In genomic region chr2:205696541-205697441, GRCh38 we compare ENCODE assay signal across 12 cellular contexts. TPM values are rescaled to one million over a fixed set of nuclear protein-coding genes. Genes with fewer than 3 reads are reported as not detected.
A peak's percentile ranks its signal among the peaks of the same experiment; 100 is the strongest.
DNase-seq lines count a peak whose midpoint lies in the region; ATAC-seq and TF ChIP-seq lines count a peak whose summit lies in the region.
"Had no signal": no experiment of that assay in that cellular context is flagged by ENCODE, and none has a peak within 500 bp of the region (broad histone marks: within the 10 kb centered on the region; RNA-seq: fewer than 3 reads in every experiment).

No MANE protein-coding gene starts in this region.

- TF ChIP-seq POLR2A in body of pancreas (IDR thresholded peaks at IDR 0.05) = no peak

- ATAC-seq in HG02852 (IDR thresholded peaks at IDR 0.05; ENCODE audit: unreplicated experiment) (no peak), body of pancreas (no peak), GM19455 (IDR thresholded peaks at IDR 0.05; ENCODE audit: unreplicated experiment) (no peak)
- ATAC-seq: foreskin keratinocyte, psoas muscle had no signal

- peaks cover 42% of the 10 kb centered on the region for H3K27me3 Mint-ChIP-seq in progenitor cell of endocrine pancreas

- H4K20me1 ChIP-seq in GM23248 (ENCODE audit: insufficient read depth) = no peaks in the 10 kb centered on the region

- no peak overlapping the region for H3K4me3 Mint-ChIP-seq in progenitor cell of endocrine pancreas (ENCODE audit: low read depth)
- H3K4me3 Mint-ChIP-seq: activated naive CD4-positive, alpha-beta T cell treated with anti-CD3 and anti-CD28 coated beads, Interleukin-2, amount 10 ng/mL, durations not matched to agents 7 days and 5 days; stimulated activated naive CD8-positive, alpha-beta T cell treated with anti-CD3 and anti-CD28 coated beads, Interleukin-15, Interleukin-2, amounts not matched to agents 100 ng/mL and 50 ng/mL, for 24 hours had no signal

- intact Hi-C loops in body of pancreas (cut with DNase I) = no loop called here

- H3K4me2 ChIP-seq in GM23248 (ENCODE audit: unreplicated experiment) = no peak overlapping the region

- H3K4me1 ChIP-seq in GM23248 (ENCODE audit: insufficient read depth) = peaks cover 58% of the 10 kb centered on the region
- H3K4me1 ChIP-seq in body of pancreas = no peaks in the 10 kb centered on the region
- H3K4me1 ChIP-seq: psoas muscle had no signal

- H2AFZ ChIP-seq in GM23248 = no peak overlapping the region

- WGBS in GM23248 (ENCODE audit: low coverage in 1 of 2, low lambda C conversion rate in 2 of 2, missing lambda C conversion rate in 2 of 2), 2 experiments = 84 to 85% methylated on average over 10 of the region's 10 CpGs
- WGBS in body of pancreas, 2 donors = 64 to 73% methylated on average over 10 of the region's 10 CpGs

- no peak overlapping the region for H3K27ac ChIP-seq in WERI-Rb-1
- H3K27ac ChIP-seq in GM23248 = no peak overlapping the region
- H3K27ac ChIP-seq in body of pancreas = no peak overlapping the region
- H3K27ac ChIP-seq: psoas muscle had no signal

- in situ Hi-C loops in GM23248 (cut with MboI) = loop anchor here (10.0 kb wide), 1 partner anchor 188 kb away; no protein-coding TSS in a partner anchor

- peaks cover 8% of the 10 kb centered on the region; the same call in 1 of the 2 replicates for H3K36me3 ChIP-seq in WERI-Rb-1
- no peaks in the 10 kb centered on the region for H3K36me3 ChIP-seq in GM23248 (ENCODE audit: low read depth)
- no peaks in the 10 kb centered on the region for H3K36me3 ChIP-seq in body of pancreas (replicated peaks in 1 of 2; ENCODE audit: insufficient read depth in 1 of 2, low read depth in 2 of 2)

- H3K4me3 ChIP-seq in WERI-Rb-1 (ENCODE audit: low read depth, low read length) (no peak overlapping the region), GM23248 (no peak overlapping the region), body of pancreas (no peak overlapping the region)
- H3K4me3 ChIP-seq: psoas muscle had no signal

- TF ChIP-seq CTCF in GM10266 (IDR thresholded peaks at IDR 0.05; ENCODE audit: control insufficient read depth, insufficient read depth, low read depth, missing control alignments) (peak; percentile 15), WERI-Rb-1 (IDR thresholded peaks at IDR 0.05; ENCODE audit: low read depth, low read length) (peak; percentile 64), progenitor cell of endocrine pancreas (IDR thresholded peaks at IDR 0.05; ENCODE audit: unreplicated experiment) (peak; percentile 58), body of pancreas (IDR thresholded peaks at IDR 0.05) (no peak)

- H3K9me3 ChIP-seq in WERI-Rb-1 (ENCODE audit: severe bottlenecking) (no peaks in the 10 kb centered on the region), GM23248 (ENCODE audit: low read depth) (no peaks in the 10 kb centered on the region), body of pancreas (no peaks in the 10 kb centered on the region)
- H3K9me3 ChIP-seq: psoas muscle had no signal

- H3K27ac Mint-ChIP-seq in progenitor cell of endocrine pancreas = no peak overlapping the region
- H3K27ac Mint-ChIP-seq: activated naive CD4-positive, alpha-beta T cell treated with anti-CD3 and anti-CD28 coated beads, Interleukin-2, amount 10 ng/mL, durations not matched to agents 7 days and 5 days; stimulated activated naive CD8-positive, alpha-beta T cell treated with anti-CD3 and anti-CD28 coated beads, Interleukin-15, Interleukin-2, amounts not matched to agents 100 ng/mL and 50 ng/mL, for 24 hours had no signal

- no peaks in the 10 kb centered on the region for H3K9me3 Mint-ChIP-seq in progenitor cell of endocrine pancreas (ENCODE audit: low read depth)
- H3K9me3 Mint-ChIP-seq: activated naive CD4-positive, alpha-beta T cell treated with anti-CD3 and anti-CD28 coated beads, Interleukin-2, amount 10 ng/mL, durations not matched to agents 7 days and 5 days; stimulated activated naive CD8-positive, alpha-beta T cell treated with anti-CD3 and anti-CD28 coated beads, Interleukin-15, Interleukin-2, amounts not matched to agents 100 ng/mL and 50 ng/mL, for 24 hours had no signal

- DNase-seq in GM10266 (ENCODE audit: extremely low spot score) (no peak), WERI-Rb-1 (peak; percentile 49), hypothalamus (lab: John Stamatoyannopoulos, UW) (peak in 27 of 51 donors; percentile 23 to 71 (median 44)), progenitor cell of endocrine pancreas (ENCODE audit: low spot score, unreplicated experiment) (peak; percentile 31), GM23248 (no peak), body of pancreas (no peak)
- DNase-seq: activated naive CD4-positive, alpha-beta T cell treated with anti-CD3 and anti-CD28 coated beads, Interleukin-2, amount 10 ng/mL, durations not matched to agents 7 days and 5 days; foreskin keratinocyte; psoas muscle had no signal

- peaks cover 34% of the 10 kb centered on the region for H3F3A ChIP-seq in GM23248 (ENCODE audit: insufficient read depth)

- H3K27me3 ChIP-seq in WERI-Rb-1 (ENCODE audit: insufficient read depth, low read depth, severe bottlenecking) = no peaks in the 10 kb centered on the region
- H3K27me3 ChIP-seq in GM23248 (replicated peaks; ENCODE audit: insufficient read depth) = no peaks in the 10 kb centered on the region
- no peaks in the 10 kb centered on the region for H3K27me3 ChIP-seq in body of pancreas
- H3K27me3 ChIP-seq: foreskin keratinocyte had no signal

- no peak overlapping the region for H3K9ac ChIP-seq in GM23248

- H3K9me2 ChIP-seq in GM23248 (ENCODE audit: insufficient read depth) = no peaks in the 10 kb centered on the region

- H3K36me3 Mint-ChIP-seq in progenitor cell of endocrine pancreas (ENCODE audit: insufficient read depth) = no peaks in the 10 kb centered on the region
- H3K36me3 Mint-ChIP-seq: activated naive CD4-positive, alpha-beta T cell treated with anti-CD3 and anti-CD28 coated beads, Interleukin-2, amount 10 ng/mL, durations not matched to agents 7 days and 5 days had no signal

- H3K79me2 ChIP-seq in GM23248 (ENCODE audit: insufficient read depth) = no peaks in the 10 kb centered on the region

- peaks cover 11% of the 10 kb centered on the region for H3K4me1 Mint-ChIP-seq in progenitor cell of endocrine pancreas (ENCODE audit: low read depth)

RNA-seq across cellular contexts. Expression of gene NRP2, which starts 14.5 kb away (rescaled TPM):
- total RNA-seq in progenitor cell of endocrine pancreas = 6.3 and 14.3 TPM in 2 replicates
- total RNA-seq in GM23248 (2014; rRNA removed; shearing (Covaris generic)) = 9.0 and 36.7 TPM in 2 replicates
- 5.6 and 6.9 TPM in 2 replicates for polyA plus RNA-seq in GM23248 (2016; fragmentation: Nextera tagmentation; extraction: Ambion mirVana)
- 1 to 10 TPM; 5.7 to 7.6 TPM for total RNA-seq in body of pancreas

Comparison
In these comparisons a context has a peak if more than half of its experiments do, and no peak if none do; other contexts are left out.
1. DNase-seq: peak in WERI-Rb-1 (single experiment), hypothalamus (27 of 51) and progenitor cell of endocrine pancreas (single experiment); none in GM10266 (single experiment), GM23248 (single experiment) and body of pancreas (0 of 4).
2. CTCF ChIP-seq: peak in GM10266 (single experiment), WERI-Rb-1 (single experiment) and progenitor cell of endocrine pancreas (single experiment); none in body of pancreas (0 of 7).